22 cellular contexts compared by ENCODE assay signal in the genomic region with DNA sequence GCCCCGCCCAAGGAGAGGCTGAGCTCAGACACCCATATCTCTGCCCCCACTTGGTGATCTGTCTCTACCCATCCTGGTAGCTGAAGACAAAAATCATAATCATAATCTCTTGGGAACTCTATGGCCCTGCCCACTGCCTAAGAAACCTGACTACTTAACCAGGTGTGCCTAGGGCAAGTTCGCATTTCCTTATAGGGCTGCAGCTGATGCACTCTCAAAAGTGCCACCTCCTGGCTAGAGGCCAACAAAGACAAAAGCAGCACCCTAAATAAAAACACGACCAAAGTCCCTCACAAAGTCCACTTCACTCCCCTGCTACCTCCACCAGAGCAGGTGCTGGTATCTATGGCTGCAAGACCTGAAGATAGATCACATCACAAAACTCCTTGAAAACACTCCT.
DNase-seq lines count a peak whose midpoint lies in the region; ATAC-seq, FAIRE-seq and TF ChIP-seq lines count a peak whose summit lies in the region.
"Had no signal": no experiment of that assay in that cellular context is flagged by ENCODE, and none has a peak within 500 bp of the region (broad histone marks: within the 10 kb centered on the region; RNA-seq: fewer than 3 reads in every experiment).

No MANE protein-coding gene starts in this region.

- WGBS in H1 (ENCODE audit: extremely low coverage in 1 of 2, insufficient coverage in 1 of 2, insufficient read length in 1 of 2, insufficient replicate concordance in 2 of 2, low coverage in 1 of 2, low lambda C conversion rate in 2 of 2, missing lambda C conversion rate in 1 of 2), 2 experiments = 89% methylated on average over 3 of the region's 3 CpGs; no CpG with 5 or more reads in 1 of the 2 experiments

- no peak for TF ChIP-seq POLR2A in H1 (IDR thresholded peaks at IDR 0.05; ENCODE audit: control extremely low read depth in 1 of 2, low read depth in 2 of 2, low read length in 2 of 2)
- no peak for TF ChIP-seq POLR2A in GM12891 (IDR thresholded peaks at IDR 0.05; ENCODE audit: low read depth, low read length)

- H2BK20ac ChIP-seq in H1 (ENCODE audit: low read length) = no peak overlapping the region

- peak overlapping the region; percentile 57; the same call in 1 of the 2 replicates for H2BK5ac ChIP-seq in H1 (ENCODE audit: low read depth, low read length)

- CTCF ChIA-PET in H1 (lab: Charles Lee; ENCODE audit: partially characterized antibody) = interaction anchor here (1.7 kb wide), 1 partner anchor 12 kb away, joined by 4 read pairs; no protein-coding TSS in a partner anchor

- no peaks in the 10 kb centered on the region for H3K23me2 ChIP-seq in H1 (ENCODE audit: low read depth, low read length)

- H3F3A ChIP-seq in GM23338 (replicated peaks; ENCODE audit: low read depth) = no peaks in the 10 kb centered on the region

- no peak overlapping the region for H3K9ac ChIP-seq in H1 (replicated peaks in 1 of 4; ENCODE audit: extremely low read depth in 1 of 4, low read depth in 3 of 4, low read length in 3 of 4)
- H3K9ac ChIP-seq: SK-N-SH had no signal

- H2BK12ac ChIP-seq in H1 (ENCODE audit: low read depth, low read length) = no peak overlapping the region

- H3K36me3 ChIP-seq in GM23338 (ENCODE audit: insufficient read depth) (no peaks in the 10 kb centered on the region), H1 (ENCODE audit: control insufficient read depth in 2 of 4, insufficient read depth in 4 of 4, low read length in 3 of 4) (no peaks in the 10 kb centered on the region)
- H3K36me3 ChIP-seq: MG63 had no signal

- 0 out of 2 replicates have a peak, but pooled peaks cover under 1% of the 10 kb centered on the region for H3K4me1 ChIP-seq in GM23338 (ENCODE audit: insufficient read depth)
- no peaks in the 10 kb centered on the region; a peak in 1 of 7 replicates for H3K4me1 ChIP-seq in H1 (replicated peaks in 1 of 4; ENCODE audit: control insufficient read depth in 3 of 4, insufficient read depth in 4 of 4, low read length in 3 of 4)

- no peak for TF ChIP-seq EP300 in H1 (IDR thresholded peaks at IDR 0.05; ENCODE audit: borderline replicate concordance in 1 of 2, low read depth in 2 of 2, low read length in 2 of 2)

- H3K4ac ChIP-seq in H1 (replicated peaks; ENCODE audit: insufficient read length, low read depth, low read length) = no peak overlapping the region

- TF ChIP-seq RAD21 in H1 (IDR thresholded peaks at IDR 0.05 in 1 of 2, conservative IDR thresholded peaks at IDR 0.05 in 1 of 2; ENCODE audit: low read depth in 2 of 2, low read length in 2 of 2) = no peak

- H3K23ac ChIP-seq in H1 (ENCODE audit: insufficient read length) = no peak overlapping the region

- H4K8ac ChIP-seq in H1 (ENCODE audit: extremely low read depth, insufficient read depth, low read length) = no peak overlapping the region

- H3K9me2 ChIP-seq in GM23338 (ENCODE audit: insufficient read depth) = no peaks in the 10 kb centered on the region
- H3K9me2 ChIP-seq: SK-N-SH had no signal

- ATAC-seq in GM23338 (no peak), GM21619 (IDR thresholded peaks at IDR 0.05; ENCODE audit: unreplicated experiment) (no peak), HG02870 (IDR thresholded peaks at IDR 0.05; ENCODE audit: unreplicated experiment) (no peak)

- peak overlapping the region; percentile 52; the same call in 1 of the 2 replicates for H3K27ac Mint-ChIP-seq in GM23338
- H3K27ac Mint-ChIP-seq: CD4-positive, CD25-positive, alpha-beta regulatory T cell; HFFc6; T-helper 2 cell treated with Interferon-gamma antibody and Interleukin-4, amounts not matched to agents 5 μg/mL and 100 μg/mL, for 36 hours had no signal

- no peak overlapping the region for H2BK15ac ChIP-seq in H1 (ENCODE audit: low read length)

- peak in 1 of 2 experiments; percentile 29; a peak in 2 of 4 replicates for TF ChIP-seq CTCF in GM23338 (conservative IDR thresholded peaks at IDR 0.05; ENCODE audit: low read depth in 2 of 2)
- TF ChIP-seq CTCF in H1 (IDR thresholded peaks at IDR 0.05; ENCODE audit: control extremely low read depth in 1 of 3, insufficient read depth in 1 of 3, low read depth in 1 of 3, low read length in 3 of 3) = no peak

- no peaks in the 10 kb centered on the region for H3K9me3 ChIP-seq in H1 (ENCODE audit: insufficient read depth in 2 of 2, low read depth in 1 of 2, low read length in 1 of 2)
- H3K9me3 ChIP-seq: MG63, SK-N-SH had no signal

- H2BK120ac ChIP-seq in H1 (replicated peaks; ENCODE audit: low read depth, low read length) = no peak overlapping the region

- FAIRE-seq in H1 (lab: Jason Lieb, UNC) (no peak), GM12891 (lab: Jason Lieb, UNC) (no peak)

- POLR2A ChIA-PET in H1 (lab: Charles Lee; ENCODE audit: partially characterized antibody) = no interaction called here

- no peaks in the 10 kb centered on the region for H3K36me3 Mint-ChIP-seq in GM23338 (ENCODE audit: low read depth)
- H3K36me3 Mint-ChIP-seq: CD4-positive, CD25-positive, alpha-beta regulatory T cell had no signal

- H3K4me2 ChIP-seq in GM23338 (no peak overlapping the region), H1 (ENCODE audit: insufficient read depth in 1 of 2, low read depth in 2 of 2, low read length in 2 of 2) (no peak overlapping the region)
- H3K4me2 ChIP-seq: SK-N-SH had no signal

- H2AK5ac ChIP-seq in H1 (ENCODE audit: low read depth, low read length) = no peak overlapping the region

- no peaks in the 10 kb centered on the region for H3K27me3 ChIP-seq in GM23338 (ENCODE audit: insufficient read depth)
- no peaks in the 10 kb centered on the region for H3K27me3 ChIP-seq in H1 (replicated peaks in 1 of 4; ENCODE audit: control insufficient read depth in 3 of 4, extremely low read depth in 1 of 4, insufficient read depth in 3 of 4, low read length in 3 of 4)
- H3K27me3 ChIP-seq: MG63 had no signal

- H3K27ac ChIP-seq in GM23338 (ENCODE audit: low read depth) (no peak overlapping the region), H1 (ENCODE audit: low read depth, low read length) (no peak overlapping the region)

- H3K18ac ChIP-seq in H1 (ENCODE audit: extremely low read depth, low read length) = no peak overlapping the region

- no peaks in the 10 kb centered on the region for H3K79me1 ChIP-seq in H1 (ENCODE audit: low read depth, low read length)

- H3K9me3 Mint-ChIP-seq in GM23338 = no peaks in the 10 kb centered on the region; the same call in 2 of the 3 replicates
- H3K9me3 Mint-ChIP-seq: H9 had no signal

- no peak overlapping the region; the same call in 1 of the 2 replicates for H2AFZ ChIP-seq in GM23338
- H2AFZ ChIP-seq in H1 (ENCODE audit: low read length) = peak overlapping the region; percentile 50

- no peak overlapping the region for H4K5ac ChIP-seq in H1 (ENCODE audit: insufficient read length, low read depth, low read length)

- H3K4me3 ChIP-seq in GM23338 (no peak overlapping the region), H1 (ENCODE audit: extremely low read depth in 1 of 4, insufficient read depth in 2 of 4, low read depth in 3 of 4, low read length in 4 of 4) (no peak overlapping the region)
- H3K4me3 ChIP-seq: MG63 had no signal

- H3K14ac ChIP-seq in H1 (ENCODE audit: insufficient read length) = no peak overlapping the region

- H3K4me3 Mint-ChIP-seq in GM23338 = no peak overlapping the region
- H3K4me3 Mint-ChIP-seq: CD4-positive, CD25-positive, alpha-beta regulatory T cell; H9; HFFc6; T-helper 2 cell treated with Interferon-gamma antibody and Interleukin-4, amounts not matched to agents 5 μg/mL and 100 μg/mL, for 36 hours had no signal

- H3K56ac ChIP-seq in H1 (replicated peaks; ENCODE audit: insufficient read length, low read depth, low read length) = no peak overlapping the region

- peaks cover 4% of the 10 kb centered on the region for H3K27me3 Mint-ChIP-seq in GM23338 (ENCODE audit: insufficient read depth, low read depth, poor library complexity)
- H3K27me3 Mint-ChIP-seq: CD4-positive, CD25-positive, alpha-beta regulatory T cell had no signal

- no peaks in the 10 kb centered on the region for H3K79me2 ChIP-seq in GM23338 (replicated peaks; ENCODE audit: insufficient read depth)
- no peaks in the 10 kb centered on the region for H3K79me2 ChIP-seq in H1 (ENCODE audit: control insufficient read depth in 1 of 2, insufficient read depth in 2 of 2, low read length in 2 of 2)

- DNase-seq in NCI-H345 (lab: John Stamatoyannopoulos, UW) = peak; percentile 12
- no peak for DNase-seq in NCI-H345 treated with DMSO at 0.1 percent for 48 hours (lab: John Stamatoyannopoulos, UW; ENCODE audit: unreplicated experiment)
- no peak for DNase-seq in GM23338 (ENCODE audit: low spot score)
- peak; percentile 17 for DNase-seq in NCI-H69 (lab: John Stamatoyannopoulos, UW)
- DNase-seq in H1 (ENCODE audit: low read depth in 1 of 2, low spot score in 2 of 2) = no peak
- DNase-seq in GM12891 (ENCODE audit: insufficient read length, low spot score) = no peak
- DNase-seq: CD4-positive, CD25-positive, alpha-beta regulatory T cell; COR-L47; DMS 273 treated with DMSO at 0.1 percent for 48 hours; GDM1; H9; HFFc6; MG63; NCI-H1092; NCI-H1694; NCI-H2081; NCI-H524; SIG-M5; SK-N-SH had no signal

- H4K20me1 ChIP-seq in GM23338 (replicated peaks; ENCODE audit: insufficient read depth) (no peaks in the 10 kb centered on the region), H1 (replicated peaks in 1 of 2; ENCODE audit: control insufficient read depth in 1 of 2, insufficient read depth in 2 of 2, low read length in 2 of 2) (no peaks in the 10 kb centered on the region)

- H4K91ac ChIP-seq in H1 (replicated peaks; ENCODE audit: insufficient read length, low read length) = no peak overlapping the region

- no peaks in the 10 kb centered on the region for H3K4me1 Mint-ChIP-seq in GM23338
- H3K4me1 Mint-ChIP-seq: CD4-positive, CD25-positive, alpha-beta regulatory T cell; H9 had no signal

TF ChIP-seq in GM23338, 12 proteins besides CTCF, POLR2A, EP300 and RAD21:
- TF ChIP-seq STAT1 (IDR thresholded peaks at IDR 0.05; ENCODE audit: unreplicated experiment) = no peak
- TF ChIP-seq EZH2 (IDR thresholded peaks at IDR 0.05; ENCODE audit: low read depth, unreplicated experiment) = no peak
- no peak for TF ChIP-seq CREB1 (CRISPR knock-in tag; IDR thresholded peaks at IDR 0.05; ENCODE audit: low read depth)
- TF ChIP-seq JUNB (IDR thresholded peaks at IDR 0.05; ENCODE audit: unreplicated experiment) = no peak

TF ChIP-seq in H1, 55 proteins besides CTCF, POLR2A, EP300 and RAD21 (continues in another document):
- TF ChIP-seq CEBPB (IDR thresholded peaks at IDR 0.05; ENCODE audit: low read depth, low read length) = no peak
- TF ChIP-seq BACH1 (IDR thresholded peaks at IDR 0.05; ENCODE audit: low read length) = no peak
- no peak for TF ChIP-seq NRF1 (IDR thresholded peaks at IDR 0.05; ENCODE audit: low read depth, low read length)
- TF ChIP-seq ZNF274 (IDR thresholded peaks at IDR 0.05; ENCODE audit: borderline replicate concordance, extremely low read depth, low read length) = no peak
- no peak for TF ChIP-seq TAF1 (IDR thresholded peaks at IDR 0.05; ENCODE audit: low read depth, low read length)

TF ChIP-seq in GM12891, 5 proteins besides CTCF, POLR2A, EP300 and RAD21:
- TF ChIP-seq TAF1 (IDR thresholded peaks at IDR 0.05; ENCODE audit: low read depth, low read length) = no peak
- no peak for TF ChIP-seq POLR2AphosphoS5 (IDR thresholded peaks at IDR 0.05; ENCODE audit: low read depth, low read length)
- TF ChIP-seq POU2F2 (IDR thresholded peaks at IDR 0.05; ENCODE audit: low read depth, low read length) = no peak
- TF ChIP-seq SPI1 (IDR thresholded peaks at IDR 0.05; ENCODE audit: low read depth, low read length) = no peak
- TF ChIP-seq PAX5 (IDR thresholded peaks at IDR 0.05; ENCODE audit: insufficient read depth, low read length, severe bottlenecking) = no peak

Comparison
In these comparisons a context has a peak if more than half of its experiments do, and no peak if none do; other contexts are left out.
1. DNase-seq: peak in NCI-H345 (single experiment) and NCI-H69 (single experiment); none in NCI-H345 treated with DMSO at 0.1 percent for 48 hours (single experiment), GM23338 (single experiment), H1 (0 of 2) and GM12891 (single experiment).